ENCODE assay signal across 8 cellular contexts in the genomic region with DNA sequence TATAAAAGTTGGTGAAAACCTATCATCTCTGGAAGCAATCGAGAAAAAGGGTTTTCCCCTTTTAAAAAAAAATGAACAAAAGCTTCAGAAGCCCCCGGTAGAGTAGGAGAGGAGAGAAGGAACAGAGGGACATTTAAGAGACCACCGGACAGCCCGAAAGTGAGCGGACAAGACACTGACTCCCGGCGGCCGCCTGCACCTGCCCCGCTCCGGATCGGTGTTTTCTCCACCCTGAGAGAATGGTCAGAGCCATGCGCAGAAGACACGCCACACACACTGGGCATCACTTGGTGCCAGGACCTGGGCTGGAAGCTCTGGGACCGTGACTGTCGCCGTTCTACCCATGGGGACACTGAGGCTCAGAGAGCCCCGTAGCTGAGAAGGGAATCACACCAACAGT.
"Had no signal": no experiment of that assay in that cellular context is flagged by ENCODE, and none has a peak within 500 bp of the region (broad histone marks: within the 10 kb centered on the region; RNA-seq: fewer than 3 reads in every experiment).

No MANE protein-coding gene starts in this region.

- H3K27ac ChIP-seq: GM23248, HL-60 had no signal

- ATAC-seq: K562 had no signal

- H2AFZ ChIP-seq: GM23248 had no signal

- DNase-seq: GM23248, GOT3, H7, HCEC 1CT, IMR-90, KG1 had no signal

- H3K9ac ChIP-seq: GM23248 had no signal

- FAIRE-seq: K562 had no signal
